12 cellular contexts compared by ENCODE assay signal in genomic region chr18:36850527-36851201, GRCh38. TPM values are rescaled to one million over a fixed set of nuclear protein-coding genes. Genes with fewer than 3 reads are reported as not detected.
DNase-seq lines count a peak whose midpoint lies in the region; ATAC-seq, FAIRE-seq and TF ChIP-seq lines count a peak whose summit lies in the region.
"Had no signal": no experiment of that assay in that cellular context is flagged by ENCODE, and none has a peak within 500 bp of the region (broad histone marks: within the 10 kb centered on the region; RNA-seq: fewer than 3 reads in every experiment).

No MANE protein-coding gene starts in this region.

- 93% methylated on average over 1 of the region's 1 CpG for WGBS in HepG2 (ENCODE audit: low lambda C conversion rate)

- H3K27ac ChIP-seq in HepG2 (ENCODE audit: extremely low read length, insufficient read depth, low read length) (no peak overlapping the region), MM.1S (ENCODE audit: low read length) (no peak overlapping the region)
- H3K27ac ChIP-seq: SJSA1 had no signal

- no peaks in the 10 kb centered on the region for H3K4me1 ChIP-seq in HepG2 (ENCODE audit: insufficient read depth, low read length)
- H3K4me1 ChIP-seq in MM.1S (ENCODE audit: low read length), result no peaks in the 10 kb centered on the region
- H3K4me1 ChIP-seq: SJSA1 had no signal

- H3K36me3 ChIP-seq in BJ (ENCODE audit: control insufficient read depth, insufficient read depth, low read length) (no peaks in the 10 kb centered on the region), HepG2 (replicated peaks in 1 of 2; ENCODE audit: control insufficient read depth in 1 of 2, insufficient read depth in 2 of 2, low read length in 2 of 2) (no peaks in the 10 kb centered on the region), MM.1S (replicated peaks; ENCODE audit: insufficient read depth, low read length) (no peaks in the 10 kb centered on the region)
- H3K36me3 ChIP-seq: SJSA1 had no signal

- DNase-seq in BJ (ENCODE audit: low read depth), result peak; percentile 75
- peak; percentile 15 for DNase-seq in HTR-8/SVneo (ENCODE audit: insufficient read length, low spot score)
- peak; percentile 81 for DNase-seq in astrocyte of the hippocampus (ENCODE audit: low read depth, low spot score)
- DNase-seq in HepG2 (ENCODE audit: low spot score), result peak; percentile 13
- no peak for DNase-seq in MM.1S
- DNase-seq: left cardiac atrium, NCI-H187, right cardiac atrium had no signal

- H2AFZ ChIP-seq in HepG2 (ENCODE audit: low read length), result no peak overlapping the region
- H2AFZ ChIP-seq in MM.1S (ENCODE audit: low read length), result no peak overlapping the region

- H3K4me3 ChIP-seq in BJ (ENCODE audit: low read depth, low read length), result no peak overlapping the region
- no peak overlapping the region for H3K4me3 ChIP-seq in HepG2 (replicated peaks in 1 of 3; ENCODE audit: insufficient read depth in 1 of 3, low read depth in 2 of 3, low read length in 3 of 3)
- no peak overlapping the region for H3K4me3 ChIP-seq in MM.1S (ENCODE audit: low read length)
- H3K4me3 ChIP-seq: SJSA1 had no signal

- ATAC-seq in HepG2 (no peak), GM21723 (IDR thresholded peaks at IDR 0.05; ENCODE audit: unreplicated experiment) (no peak), HG03039 (IDR thresholded peaks at IDR 0.05; ENCODE audit: unreplicated experiment) (no peak), GM21786 (IDR thresholded peaks at IDR 0.05; ENCODE audit: unreplicated experiment) (no peak)

- H3K27me3 ChIP-seq in BJ (ENCODE audit: control insufficient read depth, insufficient read depth, low read length) (no peaks in the 10 kb centered on the region), HepG2 (ENCODE audit: control insufficient read depth in 1 of 2, insufficient read depth in 2 of 2, low read length in 2 of 2) (no peaks in the 10 kb centered on the region), MM.1S (replicated peaks; ENCODE audit: insufficient read depth, low read length) (no peaks in the 10 kb centered on the region)
- H3K27me3 ChIP-seq: SJSA1 had no signal

- no peak for TF ChIP-seq RAD21 in HepG2 (CRISPR knock-in tag; IDR thresholded peaks at IDR 0.05)

- no peak for TF ChIP-seq EP300 in HepG2 (IDR thresholded peaks at IDR 0.05; ENCODE audit: low read depth in 2 of 2, low read length in 2 of 2)
- no peak for TF ChIP-seq EP300 in HepG2 (CRISPR knock-in tag; IDR thresholded peaks at IDR 0.05; ENCODE audit: borderline replicate concordance)

- TF ChIP-seq CTCF in BJ (IDR thresholded peaks at IDR 0.05; ENCODE audit: insufficient read depth, low read depth, low read length) (no peak), HepG2 (CRISPR knock-in tag; IDR thresholded peaks at IDR 0.05) (no peak), MM.1S (IDR thresholded peaks at IDR 0.05; ENCODE audit: low read length) (no peak)

- FAIRE-seq in HTR-8/SVneo (lab: Jason Lieb, UNC) (no peak), HepG2 (lab: Jason Lieb, UNC) (no peak)

- no peak for TF ChIP-seq POLR2A in HepG2 (IDR thresholded peaks at IDR 0.05; ENCODE audit: insufficient read depth in 1 of 2, low read depth in 2 of 2, low read length in 2 of 2)

- H3K9me3 ChIP-seq in HepG2 (ENCODE audit: low read length), result no peaks in the 10 kb centered on the region; the same call in 1 of the 2 replicates
- no peaks in the 10 kb centered on the region for H3K9me3 ChIP-seq in MM.1S (replicated peaks; ENCODE audit: insufficient read depth, low read length)

- CTCF ChIA-PET in BJ (lab: Yijun Ruan, JAX), result interaction anchor here (0.6 to 1.3 kb wide), 2 partner anchors 22 to 34 kb away, joined by 3 to 8 read pairs; partner anchors contain the start of genes KIAA1328 and TPGS2
- CTCF ChIA-PET in HepG2 (lab: Yijun Ruan, JAX; ENCODE audit: low intra/inter-chr PET ratio, low total read pairs), result no interaction called here

- no TSS peak for BruUV-seq in HepG2 (replicated peaks; lab: Mats Ljungman, UMichigan)

- H3K4me2 ChIP-seq in HepG2 (ENCODE audit: low read depth, low read length) (no peak overlapping the region), MM.1S (ENCODE audit: low read depth, low read length) (no peak overlapping the region)

- POLR2A ChIA-PET in BJ (lab: Charles Lee), result no interaction called here
- POLR2A ChIA-PET in HepG2 (lab: Yijun Ruan, JAX), result no interaction called here

- intact Hi-C loops in HepG2 (cut with micrococcal nuclease; ENCODE audit: unreplicated experiment), result no loop called here

- H3K79me2 ChIP-seq in HepG2 (ENCODE audit: insufficient read depth, low read length) (no peaks in the 10 kb centered on the region), MM.1S (ENCODE audit: low read length) (no peaks in the 10 kb centered on the region)

- no peaks in the 10 kb centered on the region for H4K20me1 ChIP-seq in HepG2 (ENCODE audit: insufficient read depth, low read length)
- no peaks in the 10 kb centered on the region for H4K20me1 ChIP-seq in MM.1S (ENCODE audit: insufficient read depth, low read length)

- H3F3A ChIP-seq in MM.1S (ENCODE audit: insufficient read depth, low read length), result no peaks in the 10 kb centered on the region

- H3K9ac ChIP-seq in HepG2 (ENCODE audit: insufficient read depth, low read depth, low read length), result no peak overlapping the region
- no peak overlapping the region for H3K9ac ChIP-seq in MM.1S (ENCODE audit: low read length)

- in situ Hi-C loops in HepG2 (cut with HindIII; ENCODE audit: extremely low pct_ligation_motif_present, low pct_unique_long_range_greater_than_20kb), result no loop called here

- H3K9me2 ChIP-seq in MM.1S (replicated peaks; ENCODE audit: insufficient read depth, low read length), result no peaks in the 10 kb centered on the region

RNA-seq across cellular contexts. Expression of gene KIAA1328, which starts 21.7 kb away (rescaled TPM):
- polyA plus RNA-seq in BJ (2011; rRNA removed) (2.2 and 3.3 TPM in 2 replicates), HepG2 (2011; rRNA removed) (2.8 and 4.1 TPM in 2 replicates)
- polyA minus RNA-seq in BJ (2011; rRNA and poly(A)+ RNA removed), result 4.3 and 5.4 TPM in 2 replicates
- total RNA-seq in HepG2 (2016; rRNA removed; fragmentation: Illumina TruSeq; extraction: Trizol), result 5.2 and 6.0 TPM in 2 replicates
- 9.5 and 13.3 TPM in 2 replicates for total RNA-seq in HepG2 (2016; cell fraction: cytosol; rRNA removed; fragmentation: Illumina TruSeq; extraction: Trizol; ENCODE audit: low read depth)
- 4.0 and 6.7 TPM in 2 replicates for total RNA-seq in HepG2 (2016; cell fraction: insoluble cytoplasmic fraction; rRNA removed; fragmentation: Illumina TruSeq; extraction: Trizol)
- total RNA-seq in HepG2 (2016; cell fraction: membrane; rRNA removed; fragmentation: Illumina TruSeq; extraction: Trizol), result 5.5 and 7.5 TPM in 2 replicates
- total RNA-seq in HepG2 (2016; cell fraction: nucleus; rRNA removed; fragmentation: Illumina TruSeq; extraction: Trizol), result 14.3 and 17.0 TPM in 2 replicates
- 1.4 and 1.5 TPM in 2 replicates for polyA plus RNA-seq in HepG2 (2011; cell fraction: cytosol; rRNA removed)
- polyA plus RNA-seq in HepG2 (2011; cell fraction: nucleus; rRNA removed), result 6.6 and 6.9 TPM in 2 replicates
- polyA plus RNA-seq in HepG2 (2012), result 1.9 and 2.6 TPM in 2 replicates
- polyA plus RNA-seq in HepG2 (2016; cell fraction: cytosol; fragmentation: Illumina TruSeq; extraction: Trizol; ENCODE audit: low read depth), result 1.1 and 1.2 TPM in 2 replicates
- polyA plus RNA-seq in HepG2 (2016; cell fraction: insoluble cytoplasmic fraction; fragmentation: Illumina TruSeq; extraction: Trizol; ENCODE audit: low read depth), result 2.8 and 3.0 TPM in 2 replicates
- polyA plus RNA-seq in HepG2 (2016; cell fraction: membrane; fragmentation: Illumina TruSeq; extraction: Trizol; ENCODE audit: low read depth), result 1.6 and 1.7 TPM in 2 replicates
- polyA plus RNA-seq in HepG2 (2016; cell fraction: nucleus; fragmentation: Illumina TruSeq; extraction: Trizol; ENCODE audit: insufficient read depth, low read depth), result 7.8 and 8.1 TPM in 2 replicates
- polyA minus RNA-seq in HepG2 (2011; rRNA and poly(A)+ RNA removed; ENCODE audit: low replicate concordance), result 9.4 and 9.6 TPM in 2 replicates
- polyA minus RNA-seq in HepG2 (2011; cell fraction: cytosol; rRNA and poly(A)+ RNA removed), result 2.2 and 2.3 TPM in 2 replicates
- 30.0 and 33.0 TPM in 2 replicates for polyA minus RNA-seq in HepG2 (2011; cell fraction: nucleus; rRNA and poly(A)+ RNA removed)

RNA-seq across cellular contexts. Expression of gene TPGS2, which starts 21.9 kb away (rescaled TPM):
- polyA plus RNA-seq in BJ (2011; rRNA removed) (275 and 287 TPM in 2 replicates), HepG2 (2011; rRNA removed) (106 and 137 TPM in 2 replicates)
- polyA minus RNA-seq in BJ (2011; rRNA and poly(A)+ RNA removed), result 95.6 and 148 TPM in 2 replicates
- total RNA-seq in HepG2 (2016; rRNA removed; fragmentation: Illumina TruSeq; extraction: Trizol), result 72.1 and 73.3 TPM in 2 replicates
- total RNA-seq in HepG2 (2016; cell fraction: cytosol; rRNA removed; fragmentation: Illumina TruSeq; extraction: Trizol; ENCODE audit: low read depth), result 144 and 164 TPM in 2 replicates
- total RNA-seq in HepG2 (2016; cell fraction: insoluble cytoplasmic fraction; rRNA removed; fragmentation: Illumina TruSeq; extraction: Trizol), result 68.1 and 77.7 TPM in 2 replicates
- total RNA-seq in HepG2 (2016; cell fraction: membrane; rRNA removed; fragmentation: Illumina TruSeq; extraction: Trizol), result 182 and 189 TPM in 2 replicates
- total RNA-seq in HepG2 (2016; cell fraction: nucleus; rRNA removed; fragmentation: Illumina TruSeq; extraction: Trizol), result 40.9 and 47.8 TPM in 2 replicates
- 105 and 107 TPM in 2 replicates for polyA plus RNA-seq in HepG2 (2011; cell fraction: cytosol; rRNA removed)
- 34.8 and 39.7 TPM in 2 replicates for polyA plus RNA-seq in HepG2 (2011; cell fraction: nucleus; rRNA removed)
- 38.7 and 54.0 TPM in 2 replicates for polyA plus RNA-seq in HepG2 (2012)
- polyA plus RNA-seq in HepG2 (2016; cell fraction: cytosol; fragmentation: Illumina TruSeq; extraction: Trizol; ENCODE audit: low read depth), result 242 and 261 TPM in 2 replicates
- 89.6 and 107 TPM in 2 replicates for polyA plus RNA-seq in HepG2 (2016; cell fraction: insoluble cytoplasmic fraction; fragmentation: Illumina TruSeq; extraction: Trizol; ENCODE audit: low read depth)
- polyA plus RNA-seq in HepG2 (2016; cell fraction: membrane; fragmentation: Illumina TruSeq; extraction: Trizol; ENCODE audit: low read depth), result 249 and 261 TPM in 2 replicates
- 51.1 and 62.4 TPM in 2 replicates for polyA plus RNA-seq in HepG2 (2016; cell fraction: nucleus; fragmentation: Illumina TruSeq; extraction: Trizol; ENCODE audit: insufficient read depth, low read depth)
- polyA minus RNA-seq in HepG2 (2011; rRNA and poly(A)+ RNA removed; ENCODE audit: low replicate concordance), result 108 and 264 TPM in 2 replicates
- 41.5 and 43.6 TPM in 2 replicates for polyA minus RNA-seq in HepG2 (2011; cell fraction: cytosol; rRNA and poly(A)+ RNA removed)
- polyA minus RNA-seq in HepG2 (2011; cell fraction: nucleus; rRNA and poly(A)+ RNA removed), result 65.9 and 77.7 TPM in 2 replicates
